In genomic region chr6:158773581-158774449, GRCh38 we compare ENCODE assay signal across 13 cellular contexts. TPM values are rescaled to one million over a fixed set of nuclear protein-coding genes. Genes with fewer than 3 reads are reported as not detected.
DNase-seq lines count a peak whose midpoint lies in the region; ATAC-seq and TF ChIP-seq lines count a peak whose summit lies in the region.
"Had no signal": no experiment of that assay in that cellular context is flagged by ENCODE, and none has a peak within 500 bp of the region (broad histone marks: within the 10 kb centered on the region; RNA-seq: fewer than 3 reads in every experiment).

No MANE protein-coding gene starts in this region.

- in situ Hi-C loops in G401 (cut with HindIII; ENCODE audit: low sequenced_read_pairs) = loop anchor here (25.0 kb wide), 1 partner anchor 188 kb away; no protein-coding TSS in a partner anchor

- ATAC-seq in stimulated activated naive CD8-positive, alpha-beta T cell treated with anti-CD3 and anti-CD28 coated beads, Interleukin-15, Interleukin-2, amounts not matched to agents 100 U/mL and 50 U/mL, for 24 hours = no peak

- no peaks in the 10 kb centered on the region for H3K27me3 Mint-ChIP-seq in stimulated activated naive CD8-positive, alpha-beta T cell treated with anti-CD3 and anti-CD28 coated beads, Interleukin-15, Interleukin-2, amounts not matched to agents 100 ng/mL and 50 ng/mL, for 24 hours
- H3K27me3 Mint-ChIP-seq in mesothelial cell of epicardium (ENCODE audit: low read depth) = no peaks in the 10 kb centered on the region

- peaks cover 93% of the 10 kb centered on the region for H3K36me3 Mint-ChIP-seq in stimulated activated naive CD8-positive, alpha-beta T cell treated with anti-CD3 and anti-CD28 coated beads, Interleukin-15, Interleukin-2, amounts not matched to agents 100 ng/mL and 50 ng/mL, for 24 hours (ENCODE audit: low read depth)
- peaks cover 77% of the 10 kb centered on the region for H3K36me3 Mint-ChIP-seq in mesothelial cell of epicardium

- no peaks in the 10 kb centered on the region for H3K9me3 Mint-ChIP-seq in stimulated activated naive CD8-positive, alpha-beta T cell treated with anti-CD3 and anti-CD28 coated beads, Interleukin-15, Interleukin-2, amounts not matched to agents 100 ng/mL and 50 ng/mL, for 24 hours
- no peaks in the 10 kb centered on the region for H3K9me3 Mint-ChIP-seq in mesothelial cell of epicardium

- H3K4me1 Mint-ChIP-seq in stimulated activated naive CD8-positive, alpha-beta T cell treated with anti-CD3 and anti-CD28 coated beads, Interleukin-15, Interleukin-2, amounts not matched to agents 100 ng/mL and 50 ng/mL, for 24 hours (ENCODE audit: low read depth) = peaks cover 59% of the 10 kb centered on the region
- H3K4me1 Mint-ChIP-seq in mesothelial cell of epicardium = peaks cover 1% of the 10 kb centered on the region

- TF ChIP-seq CTCF in mesothelial cell of epicardium (IDR thresholded peaks at IDR 0.05; ENCODE audit: unreplicated experiment) = no peak

- H3K27ac Mint-ChIP-seq in stimulated activated naive CD8-positive, alpha-beta T cell treated with anti-CD3 and anti-CD28 coated beads, Interleukin-15, Interleukin-2, amounts not matched to agents 100 ng/mL and 50 ng/mL, for 24 hours = peak overlapping the region; percentile 6
- peak overlapping the region; percentile 80 for H3K27ac Mint-ChIP-seq in mesothelial cell of epicardium

- H3K4me3 Mint-ChIP-seq in stimulated activated naive CD8-positive, alpha-beta T cell treated with anti-CD3 and anti-CD28 coated beads, Interleukin-15, Interleukin-2, amounts not matched to agents 100 ng/mL and 50 ng/mL, for 24 hours = no peak overlapping the region
- H3K4me3 Mint-ChIP-seq in mesothelial cell of epicardium = no peak overlapping the region

- no peak for DNase-seq in stimulated activated naive CD8-positive, alpha-beta T cell treated with anti-CD3 and anti-CD28 coated beads, Interleukin-15, Interleukin-2, amounts not matched to agents 100 U/mL and 50 U/mL, for 24 hours
- DNase-seq in brain pericyte (ENCODE audit: low read depth, low spot score) (peak; percentile 4), mesothelial cell of epicardium (ENCODE audit: low spot score in 2 of 2, unreplicated experiment in 2 of 2) (no peak), occipital lobe (lab: John Stamatoyannopoulos, UW) (no peak), G401 (ENCODE audit: low spot score) (no peak), NCI-H2171 (lab: John Stamatoyannopoulos, UW) (no peak)
- DNase-seq in activated CD4-positive, CD25-positive, alpha-beta regulatory T cell treated with anti-CD3 and anti-CD28 coated beads, Interleukin-2, amount 50 U/mL, for 72 hours = no peak
- DNase-seq: activated gamma-delta T cell; NCI-H1417; NK-92 treated with Interleukin-12 subunit alpha and Interleukin-12 subunit beta, amount 100 ng/mL, for 24 hours; T1000; uterus had no signal

RNA-seq across cellular contexts. Expression of gene EZR, which starts 45.4 kb away (rescaled TPM):
- total RNA-seq in mesothelial cell of epicardium (195 to 208 TPM (median 204 TPM) in 3 replicates), occipital lobe (162 TPM)
- 206 and 261 TPM in 2 replicates for total RNA-seq in G401 (2014; rRNA removed; shearing (Covaris generic))
